Comparison of ENCODE assay signal across 8 cellular contexts in the genomic region with DNA sequence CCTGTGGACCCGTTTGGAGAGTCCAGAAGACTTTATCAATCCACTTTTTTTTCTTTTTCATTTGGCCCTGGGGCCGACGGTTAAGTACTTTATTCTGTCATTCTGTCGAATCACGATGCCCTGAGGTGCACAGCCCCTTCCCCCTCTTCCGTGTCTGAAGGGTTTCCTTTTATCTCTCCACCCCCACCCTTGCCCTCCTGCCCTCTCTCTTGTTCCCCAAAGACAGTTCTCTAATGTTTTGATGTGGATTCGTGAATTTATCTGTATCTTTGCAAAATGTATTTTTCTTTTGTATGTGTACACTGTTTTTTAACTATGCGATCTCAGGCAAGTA. TPM values are rescaled to one million over a fixed set of nuclear protein-coding genes. Genes with fewer than 3 reads are reported as not detected.
DNase-seq lines count a peak whose midpoint lies in the region; ATAC-seq and TF ChIP-seq lines count a peak whose summit lies in the region.

No MANE protein-coding gene starts in this region.

- H3K27ac Mint-ChIP-seq in activated CD4-positive, alpha-beta T cell treated with anti-CD3 and anti-CD28 coated beads for 36 hours, result peak overlapping the region; percentile 98

- peak overlapping the region; percentile 49 to 56 for H3K4me3 ChIP-seq in Panc1 (ENCODE audit: low read depth in 2 of 2, low read length in 2 of 2)
- peak overlapping the region; percentile 63 for H3K4me3 ChIP-seq in epithelial cell of proximal tubule (ENCODE audit: low read depth, low read length)
- peak overlapping the region; percentile 63 for H3K4me3 ChIP-seq in trophoblast cell (ENCODE audit: low read depth, low read length)

- BruUV-seq in Panc1 (replicated peaks; lab: Mats Ljungman, UMichigan), result no TSS peak

- H3K4me2 ChIP-seq in trophoblast cell (ENCODE audit: low read length), result peak overlapping the region; percentile 67

- peak overlapping the region; percentile 89 for H4K91ac ChIP-seq in trophoblast cell (ENCODE audit: low read depth, low read length)

- peak overlapping the region; percentile 100 for H3K27ac ChIP-seq in Panc1 (ENCODE audit: low read length)
- H3K27ac ChIP-seq in trophoblast cell (ENCODE audit: low read depth, low read length), result peak overlapping the region; percentile 80

- CTCF ChIA-PET in activated CD4-positive, alpha-beta T cell treated with anti-CD3 and anti-CD28 coated beads for 36 hours (lab: Charles Lee), result interaction anchor here (0.5 to 6.6 kb wide), 2 partner anchors 22 to 26 kb away, joined by 3 to 52 read pairs; no protein-coding TSS in a partner anchor
- CTCF ChIA-PET in Panc1 (lab: Charles Lee), result no interaction called here

- H3K27me3 ChIP-seq in Panc1 (ENCODE audit: control insufficient read depth, insufficient read depth, low read length) (no peaks in the 10 kb centered on the region), trophoblast cell (ENCODE audit: insufficient read depth, low read length) (no peaks in the 10 kb centered on the region)

- POLR2A ChIA-PET in activated CD4-positive, alpha-beta T cell treated with anti-CD3 and anti-CD28 coated beads for 36 hours (lab: Charles Lee), result no interaction called here
- POLR2A ChIA-PET in Panc1 (lab: Charles Lee), result no interaction called here

- H3K36me3 ChIP-seq in Panc1 (ENCODE audit: control insufficient read depth, insufficient read depth, low read length) (no peaks in the 10 kb centered on the region), trophoblast cell (ENCODE audit: control insufficient read depth in 1 of 2, insufficient read depth in 2 of 2, low read length in 2 of 2) (no peaks in the 10 kb centered on the region)

- H2AFZ ChIP-seq in trophoblast cell (ENCODE audit: insufficient read depth, low read length, poor library complexity), result peak overlapping the region; percentile 65

- H2BK12ac ChIP-seq in trophoblast cell (ENCODE audit: low read length), result no peak overlapping the region

- H3K4me1 Mint-ChIP-seq in activated CD4-positive, alpha-beta T cell treated with anti-CD3 and anti-CD28 coated beads for 36 hours, result peaks cover 77% of the 10 kb centered on the region

- TF ChIP-seq CTCF in Panc1 (IDR thresholded peaks at IDR 0.05) (no peak), epithelial cell of proximal tubule (conservative IDR thresholded peaks at IDR 0.05; ENCODE audit: low read depth, low read length) (peak; percentile 23)

- no peak overlapping the region for H3K9ac ChIP-seq in trophoblast cell (ENCODE audit: low read length)

- WGBS in trophoblast cell (ENCODE audit: extremely low coverage, insufficient coverage, insufficient read length), result no CpG with 5 or more reads among the region's 8 CpGs

- H2BK5ac ChIP-seq in trophoblast cell (ENCODE audit: low read depth, low read length, poor library complexity), result peak overlapping the region; percentile 37

- H3K4me1 ChIP-seq in Panc1 (ENCODE audit: control insufficient read depth, insufficient read depth, low read length) (peaks cover 71% of the 10 kb centered on the region), trophoblast cell (ENCODE audit: control insufficient read depth in 1 of 2, insufficient read depth in 2 of 2, low read length in 2 of 2) (peaks cover 8 to 12% of the 10 kb centered on the region in 2 experiments)

- no peak for DNase-seq in activated CD4-positive, alpha-beta T cell treated with anti-CD3 and anti-CD28 coated beads for 36 hours
- no peak for DNase-seq in activated CD4-positive, alpha-beta T cell treated with anti-CD3 and anti-CD28 coated beads for 1 hour
- DNase-seq in Panc1 (ENCODE audit: low read depth, low spot score) (no peak), epithelial cell of proximal tubule (ENCODE audit: low read depth) (no peak), trophoblast cell (no peak), COLO829 (ENCODE audit: low spot score) (no peak)

- peaks cover 12% of the 10 kb centered on the region for H3K79me1 ChIP-seq in trophoblast cell (ENCODE audit: low read length)

- in situ Hi-C loops in Panc1 (cut with HindIII; ENCODE audit: low pct_unique_long_range_greater_than_20kb, low sequenced_read_pairs), result no loop called here

- no peaks in the 10 kb centered on the region for H3K27me3 Mint-ChIP-seq in activated CD4-positive, alpha-beta T cell treated with anti-CD3 and anti-CD28 coated beads for 36 hours

- peak overlapping the region; percentile 79 for H3K4me3 Mint-ChIP-seq in activated CD4-positive, alpha-beta T cell treated with anti-CD3 and anti-CD28 coated beads for 36 hours

- peak overlapping the region; percentile 61 for H4K8ac ChIP-seq in trophoblast cell (ENCODE audit: low read depth, low read length)

- H3K9me3 Mint-ChIP-seq in activated CD4-positive, alpha-beta T cell treated with anti-CD3 and anti-CD28 coated beads for 36 hours (ENCODE audit: low read depth), result no peaks in the 10 kb centered on the region

- intact Hi-C loops in activated CD4-positive, alpha-beta T cell treated with anti-CD3 and anti-CD28 coated beads for 36 hours (cut with DNase I, micrococcal nuclease), result loop anchor here (1.0 to 5.0 kb wide), 12 partner anchors 22 to 446 kb away; a partner anchor contains a TSS
- intact Hi-C loops in Panc1 (cut with micrococcal nuclease; ENCODE audit: unreplicated experiment), result no loop called here

- no peak overlapping the region for H2AK5ac ChIP-seq in trophoblast cell (ENCODE audit: low read length)

- no peaks in the 10 kb centered on the region for H3K9me3 ChIP-seq in Panc1 (ENCODE audit: control insufficient read depth, insufficient read depth, low read depth, low read length)
- H3K9me3 ChIP-seq in trophoblast cell (ENCODE audit: insufficient read depth, low read depth, low read length), result no peaks in the 10 kb centered on the region

- peak overlapping the region; percentile 9 for H3K14ac ChIP-seq in trophoblast cell (ENCODE audit: low read length)

- H3K36me3 Mint-ChIP-seq in activated CD4-positive, alpha-beta T cell treated with anti-CD3 and anti-CD28 coated beads for 36 hours (ENCODE audit: low read depth), result peaks cover 19% of the 10 kb centered on the region

- H3K18ac ChIP-seq in trophoblast cell (ENCODE audit: low read length), result peak overlapping the region; percentile 3

- H3K79me2 ChIP-seq in trophoblast cell (ENCODE audit: control insufficient read depth, insufficient read depth, low read length, poor library complexity), result no peaks in the 10 kb centered on the region

- H2BK120ac ChIP-seq in trophoblast cell (ENCODE audit: insufficient read depth, low read length, poor library complexity), result peak overlapping the region; percentile 4

- ATAC-seq in activated CD4-positive, alpha-beta T cell treated with anti-CD3 and anti-CD28 coated beads for 36 hours, result peak; percentile 4
- ATAC-seq in Panc1, result peak; percentile 49; the same call in 1 of the 2 replicates
- no peak for ATAC-seq in HG03457 (IDR thresholded peaks at IDR 0.05; ENCODE audit: unreplicated experiment)
- no peak for ATAC-seq in HG03039 (IDR thresholded peaks at IDR 0.05; ENCODE audit: unreplicated experiment)

- no peak overlapping the region for H3K4ac ChIP-seq in trophoblast cell (ENCODE audit: low read depth, low read length)

- no peak overlapping the region for H3K23ac ChIP-seq in trophoblast cell (ENCODE audit: low read length)

- no peak overlapping the region for H4K12ac ChIP-seq in trophoblast cell (ENCODE audit: low read depth, low read length)

RNA-seq across cellular contexts. Expression of a gene that starts 1.7 kb away (rescaled TPM):
- total RNA-seq in activated CD4-positive, alpha-beta T cell treated with anti-CD3 and anti-CD28 coated beads for 36 hours, result 10 to 100 TPM; 45.1 to 49.1 TPM
- total RNA-seq in Panc1 (2021; ENCODE audit: unreplicated experiment) (34.8 TPM), epithelial cell of proximal tubule (8.2 and 9.9 TPM in 2 replicates)
- 18.4 TPM for polyA plus RNA-seq in Panc1 (2012; ENCODE audit: insufficient read length)
- 3.1 and 3.4 TPM in 2 replicates for polyA plus RNA-seq in trophoblast cell (2013)

Comparison
In these comparisons a context has a peak if more than half of its experiments do, and no peak if none do; other contexts are left out.
1. ATAC-seq: peak in activated CD4-positive, alpha-beta T cell treated with anti-CD3 and anti-CD28 coated beads for 36 hours (single experiment) and Panc1 (single experiment); none in HG03457 (single experiment) and HG03039 (single experiment).
2. Peak in every context shown above with its lines, with median percentiles within 50 percentile points of each other: H3K4me3 ChIP-seq.